ENCODE assay signal across 24 cellular contexts in the genomic region with DNA sequence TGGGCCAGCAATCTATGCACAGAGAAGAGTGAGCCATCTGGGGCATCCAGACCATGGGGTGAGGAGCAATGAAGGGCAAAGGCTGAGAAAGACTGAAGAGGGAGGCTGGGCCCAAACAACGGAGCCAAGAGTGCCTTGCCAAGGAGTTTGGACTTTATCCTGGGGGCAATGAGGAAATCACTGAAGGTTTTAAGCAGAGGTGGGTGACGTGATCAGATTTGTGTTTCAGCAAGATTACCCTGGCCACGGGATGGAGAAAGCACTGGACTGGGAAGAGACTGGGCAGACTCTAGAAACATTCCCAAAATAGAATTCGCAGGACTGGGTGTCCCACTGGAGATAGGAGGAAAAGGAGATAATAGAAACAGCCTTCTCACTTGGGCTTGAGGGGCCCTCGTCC.
A peak's percentile ranks its signal among the peaks of the same experiment; 100 is the strongest.
DNase-seq lines count a peak whose midpoint lies in the region; ATAC-seq, FAIRE-seq and TF ChIP-seq lines count a peak whose summit lies in the region.
"Had no signal": no experiment of that assay in that cellular context is flagged by ENCODE, and none has a peak within 500 bp of the region (broad histone marks: within the 10 kb centered on the region; RNA-seq: fewer than 3 reads in every experiment).

No MANE protein-coding gene starts in this region.

- no peak for TF ChIP-seq CTCF in chondrocyte (IDR thresholded peaks at IDR 0.05)
- TF ChIP-seq CTCF in kidney (IDR thresholded peaks at IDR 0.05; ENCODE audit: borderline replicate concordance, extremely low read depth, insufficient read depth) = no peak
- no peak for TF ChIP-seq CTCF in neural progenitor cell (IDR thresholded peaks at IDR 0.05)
- no peak for TF ChIP-seq CTCF in type B pancreatic cell (conservative IDR thresholded peaks at IDR 0.05)

- no peaks in the 10 kb centered on the region for H3K27me3 ChIP-seq in neural progenitor cell
- H3K27me3 ChIP-seq: BE2C, Peyer's patch had no signal

- H3K4me1 Mint-ChIP-seq in chondrocyte (ENCODE audit: low read depth) (peaks cover 14% of the 10 kb centered on the region), neural progenitor cell (peaks cover 15% of the 10 kb centered on the region), type B pancreatic cell (ENCODE audit: unreplicated experiment) (no peaks in the 10 kb centered on the region)
- H3K4me1 Mint-ChIP-seq: CD4-positive, CD25-positive, alpha-beta regulatory T cell had no signal

- intact Hi-C loops in cardiac septum (cut with DNase I) = loop anchor here (2.0 to 5.0 kb wide), 2 partner anchors 39 to 66 kb away; partner anchors contain the start of gene DPF3
- intact Hi-C loops in kidney (cut with DNase I) = no loop called here

- H3K27ac Mint-ChIP-seq in chondrocyte (ENCODE audit: unreplicated experiment) (peak overlapping the region; percentile 45), neural progenitor cell (peak overlapping the region; percentile 23), type B pancreatic cell (no peak overlapping the region)
- H3K27ac Mint-ChIP-seq: H9 had no signal

- H3K27me3 Mint-ChIP-seq in chondrocyte (ENCODE audit: low read depth) = no peaks in the 10 kb centered on the region
- H3K27me3 Mint-ChIP-seq in neural progenitor cell (ENCODE audit: insufficient read depth, low read depth) = no peaks in the 10 kb centered on the region
- peaks cover 3% of the 10 kb centered on the region for H3K27me3 Mint-ChIP-seq in type B pancreatic cell

- H3K36me3 ChIP-seq in kidney (ENCODE audit: control insufficient read depth in 1 of 2, insufficient read depth in 2 of 2, low read length in 2 of 2) (no peaks in the 10 kb centered on the region), neural progenitor cell (no peaks in the 10 kb centered on the region)
- H3K36me3 ChIP-seq: BE2C, Peyer's patch had no signal

- H3K4me2 ChIP-seq in neural progenitor cell = no peak overlapping the region

- ATAC-seq in HG03025 (IDR thresholded peaks at IDR 0.05; ENCODE audit: low FRiP score, unreplicated experiment) = no peak

- H3K4me3 ChIP-seq in kidney (ENCODE audit: low read length in 2 of 2) = no peak overlapping the region
- H3K4me3 ChIP-seq in neural progenitor cell = no peak overlapping the region
- H3K4me3 ChIP-seq: Peyer's patch had no signal

- no peaks in the 10 kb centered on the region for H3K79me2 ChIP-seq in neural progenitor cell (ENCODE audit: low read depth)

- peaks cover 4% of the 10 kb centered on the region for H3F3A ChIP-seq in neural progenitor cell (ENCODE audit: low read depth)

- no peaks in the 10 kb centered on the region for H3K36me3 Mint-ChIP-seq in chondrocyte (ENCODE audit: low read depth)
- H3K36me3 Mint-ChIP-seq in neural progenitor cell = no peaks in the 10 kb centered on the region
- H3K36me3 Mint-ChIP-seq in type B pancreatic cell = no peaks in the 10 kb centered on the region
- H3K36me3 Mint-ChIP-seq: CD4-positive, CD25-positive, alpha-beta regulatory T cell had no signal

- no peaks in the 10 kb centered on the region for H3K9me3 ChIP-seq in kidney (ENCODE audit: control insufficient read depth in 1 of 2, low read length in 2 of 2)
- no peaks in the 10 kb centered on the region for H3K9me3 ChIP-seq in neural progenitor cell (ENCODE audit: low read depth)
- H3K9me3 ChIP-seq: BE2C, Peyer's patch had no signal

- no peak overlapping the region for H3K4me3 Mint-ChIP-seq in chondrocyte (ENCODE audit: unreplicated experiment)
- no peak overlapping the region for H3K4me3 Mint-ChIP-seq in neural progenitor cell
- no peak overlapping the region for H3K4me3 Mint-ChIP-seq in type B pancreatic cell
- H3K4me3 Mint-ChIP-seq: CD4-positive, CD25-positive, alpha-beta regulatory T cell; H9 had no signal

- no peak overlapping the region for H3K9ac ChIP-seq in kidney (ENCODE audit: low read length in 2 of 2)
- H3K9ac ChIP-seq in neural progenitor cell = no peak overlapping the region

- no peak overlapping the region for H2AFZ ChIP-seq in neural progenitor cell (replicated peaks)

- peaks cover 3 to 9% of the 10 kb centered on the region in 2 donors for H3K4me1 ChIP-seq in kidney (ENCODE audit: control insufficient read depth in 1 of 2, insufficient read depth in 1 of 2, low read depth in 1 of 2, low read length in 2 of 2)
- peaks cover 14% of the 10 kb centered on the region for H3K4me1 ChIP-seq in neural progenitor cell

- no peaks in the 10 kb centered on the region for H4K20me1 ChIP-seq in neural progenitor cell (ENCODE audit: low read depth)

- FAIRE-seq in kidney (lab: Jason Lieb, UNC) = no peak
- FAIRE-seq: G401.6 had no signal

- no peak for DNase-seq in chondrocyte (ENCODE audit: low spot score)
- DNase-seq in cardiac septum (ENCODE audit: low spot score) = peak; percentile 63
- no peak for DNase-seq in kidney
- no peak for DNase-seq in neural progenitor cell (ENCODE audit: low spot score)
- no peak for DNase-seq in NCI-H774 (lab: John Stamatoyannopoulos, UW)
- DNase-seq in type B pancreatic cell (ENCODE audit: extremely low spot score, unreplicated experiment) = no peak
- DNase-seq in NCI-H524 (lab: John Stamatoyannopoulos, UW) = no peak
- DNase-seq: 8988T; BE2C; CD4-positive, CD25-positive, alpha-beta regulatory T cell; COR-L47; DMS 273 treated with DMSO at 0.1 percent for 48 hours; DND-41; H9; Kasumi-1; MM.1S; NCI-H1092; NCI-H1436 treated with DMSO at 0.1 percent for 48 hours; NCI-H2029; NCI-H345; NCI-H526 had no signal

- H3K27ac ChIP-seq in kidney (ENCODE audit: low read depth in 2 of 2, low read length in 2 of 2) = peak overlapping the region; percentile 57 to 73
- no peak overlapping the region for H3K27ac ChIP-seq in neural progenitor cell
- H3K27ac ChIP-seq: Peyer's patch had no signal

- H3K9me3 Mint-ChIP-seq in chondrocyte (ENCODE audit: low read depth) = no peaks in the 10 kb centered on the region
- H3K9me3 Mint-ChIP-seq in neural progenitor cell = no peaks in the 10 kb centered on the region
- no peaks in the 10 kb centered on the region for H3K9me3 Mint-ChIP-seq in type B pancreatic cell
- H3K9me3 Mint-ChIP-seq: H9 had no signal
